8 cellular contexts compared by ENCODE assay signal in the genomic region with DNA sequence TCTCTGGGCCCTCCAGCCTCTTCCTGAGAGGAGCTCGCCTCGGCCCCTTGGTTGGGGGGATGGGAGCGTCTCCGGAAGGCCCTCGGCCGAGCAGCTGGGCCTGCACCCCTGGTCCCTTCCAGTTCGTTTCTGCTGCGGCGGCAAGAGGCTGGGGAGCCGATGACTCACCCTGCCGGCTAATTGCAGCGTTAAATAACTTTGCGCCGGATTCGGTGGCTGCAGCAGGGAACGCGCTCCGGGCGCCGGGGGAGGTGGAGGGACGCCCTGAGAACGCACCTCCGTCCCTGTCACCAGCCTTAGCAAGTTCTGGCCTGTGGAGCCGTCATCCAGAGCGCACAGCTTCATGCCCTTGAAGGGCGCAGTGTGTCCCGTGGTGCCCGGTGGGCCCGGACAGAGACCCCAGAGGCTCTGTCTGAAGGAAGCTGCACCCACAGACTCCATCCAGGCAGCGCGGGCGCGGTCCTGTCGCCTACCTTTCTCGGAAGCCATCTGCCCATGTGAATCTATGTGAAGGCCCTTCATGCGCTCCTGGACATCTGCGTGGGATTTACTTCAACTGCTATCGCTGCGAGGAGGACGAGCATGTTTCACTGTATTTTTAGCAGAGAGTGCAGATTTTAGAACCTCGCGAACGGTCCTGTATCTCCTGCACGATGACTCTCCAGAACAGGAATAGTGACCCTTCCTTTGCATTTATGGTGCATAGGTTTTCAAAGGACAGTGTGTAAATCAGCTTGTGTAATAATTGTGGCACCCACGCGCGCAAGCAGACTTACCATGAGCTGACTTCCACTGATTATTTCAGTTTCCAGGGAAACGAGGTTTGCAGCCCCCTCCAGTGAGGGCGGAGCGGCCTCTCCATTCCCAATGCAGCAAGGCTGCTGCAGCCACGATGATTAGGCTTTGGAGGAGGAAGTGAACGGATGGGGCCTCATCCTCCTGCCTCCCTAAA. TPM values are rescaled to one million over a fixed set of nuclear protein-coding genes. Genes with fewer than 3 reads are reported as not detected.
DNase-seq lines count a peak whose midpoint lies in the region; ATAC-seq and TF ChIP-seq lines count a peak whose summit lies in the region.

No MANE protein-coding gene starts in this region.

- no peaks in the 10 kb centered on the region for H3K36me3 Mint-ChIP-seq in WTC11

- TF ChIP-seq CTCF in WTC11 (IDR thresholded peaks at IDR 0.05) (no peak), GM20000 (IDR thresholded peaks at IDR 0.05; ENCODE audit: extremely low read depth, missing control alignments) (no peak)

- peak overlapping the region; percentile 88 for H3K4me3 Mint-ChIP-seq in WTC11

- peak overlapping the region; percentile 63 for H3K27ac ChIP-seq in temporal lobe (ENCODE audit: low read depth, low read length)

- H3K27ac Mint-ChIP-seq in WTC11 = no peak overlapping the region

- peaks cover 85% of the 10 kb centered on the region for H3K27me3 Mint-ChIP-seq in WTC11 (ENCODE audit: low read depth)

- intact Hi-C loops in cardiac septum (cut with DNase I) (no loop called here), left cardiac atrium (cut with DNase I) (no loop called here)

- DNase-seq in cardiac septum (ENCODE audit: low spot score) (peak; percentile 44), left cardiac atrium (no peak), WTC11 (ENCODE audit: low spot score) (peak; percentile 70), iPS-NIHi11 (ENCODE audit: low spot score) (peak; percentile 61), GM20000 (ENCODE audit: low spot score) (no peak)

- CTCF ChIA-PET in WTC11 (lab: Charles Lee) = interaction anchor here (1.0 to 2.1 kb wide), 4 partner anchors 25 to 106 kb away, joined by 3 to 8 read pairs (median 5); no protein-coding TSS in a partner anchor

- POLR2A ChIA-PET in WTC11 (lab: Charles Lee) = no interaction called here

- no peak for ATAC-seq in left cardiac atrium
- peak; percentile 25 for ATAC-seq in WTC11
- ATAC-seq in GM19328 (IDR thresholded peaks at IDR 0.05; ENCODE audit: unreplicated experiment) = no peak
- ATAC-seq in GM18519 (IDR thresholded peaks at IDR 0.05; ENCODE audit: low FRiP score, unreplicated experiment) = no peak

- peaks cover 25% of the 10 kb centered on the region for H3K4me1 Mint-ChIP-seq in WTC11

- H3K9me3 Mint-ChIP-seq in WTC11 = no peaks in the 10 kb centered on the region

TF ChIP-seq in WTC11, 78 proteins besides CTCF, POLR2A, EP300 and RAD21 (continues in another document):
- TF ChIP-seq, protein P1, sequence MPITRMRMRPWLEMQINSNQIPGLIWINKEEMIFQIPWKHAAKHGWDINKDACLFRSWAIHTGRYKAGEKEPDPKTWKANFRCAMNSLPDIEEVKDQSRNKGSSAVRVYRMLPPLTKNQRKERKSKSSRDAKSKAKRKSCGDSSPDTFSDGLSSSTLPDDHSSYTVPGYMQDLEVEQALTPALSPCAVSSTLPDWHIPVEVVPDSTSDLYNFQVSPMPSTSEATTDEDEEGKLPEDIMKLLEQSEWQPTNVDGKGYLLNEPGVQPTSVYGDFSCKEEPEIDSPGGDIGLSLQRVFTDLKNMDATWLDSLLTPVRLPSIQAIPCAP (CRISPR knock-in tag; IDR thresholded peaks at IDR 0.05) = no peak
- TF ChIP-seq JUN (CRISPR knock-in tag; IDR thresholded peaks at IDR 0.05) (no peak), ZNF416 (CRISPR knock-in tag; IDR thresholded peaks at IDR 0.05) (no peak), HMGA2 (CRISPR knock-in tag; IDR thresholded peaks at IDR 0.05) (no peak), ELF4 (CRISPR knock-in tag; IDR thresholded peaks at IDR 0.05; ENCODE audit: low read depth) (no peak), NR3C1 (CRISPR knock-in tag; conservative IDR thresholded peaks at IDR 0.05; ENCODE audit: low read depth) (no peak), NFE2L1 (CRISPR knock-in tag; IDR thresholded peaks at IDR 0.05) (no peak), FOXK1 (CRISPR knock-in tag; IDR thresholded peaks at IDR 0.05) (no peak), SMAD4 (CRISPR knock-in tag; IDR thresholded peaks at IDR 0.05) (no peak), IRF2 (CRISPR knock-in tag; IDR thresholded peaks at IDR 0.05; ENCODE audit: borderline replicate concordance, low read depth) (no peak), SMAD3 (CRISPR knock-in tag; IDR thresholded peaks at IDR 0.05; ENCODE audit: borderline replicate concordance) (no peak), TEAD4 (CRISPR knock-in tag; IDR thresholded peaks at IDR 0.05) (no peak), NR2C2 (CRISPR knock-in tag; IDR thresholded peaks at IDR 0.05) (no peak), ZNF219 (CRISPR knock-in tag; IDR thresholded peaks at IDR 0.05; ENCODE audit: borderline replicate concordance) (no peak), ZNF423 (CRISPR knock-in tag; IDR thresholded peaks at IDR 0.05) (no peak)
- TF ChIP-seq, protein P2, sequence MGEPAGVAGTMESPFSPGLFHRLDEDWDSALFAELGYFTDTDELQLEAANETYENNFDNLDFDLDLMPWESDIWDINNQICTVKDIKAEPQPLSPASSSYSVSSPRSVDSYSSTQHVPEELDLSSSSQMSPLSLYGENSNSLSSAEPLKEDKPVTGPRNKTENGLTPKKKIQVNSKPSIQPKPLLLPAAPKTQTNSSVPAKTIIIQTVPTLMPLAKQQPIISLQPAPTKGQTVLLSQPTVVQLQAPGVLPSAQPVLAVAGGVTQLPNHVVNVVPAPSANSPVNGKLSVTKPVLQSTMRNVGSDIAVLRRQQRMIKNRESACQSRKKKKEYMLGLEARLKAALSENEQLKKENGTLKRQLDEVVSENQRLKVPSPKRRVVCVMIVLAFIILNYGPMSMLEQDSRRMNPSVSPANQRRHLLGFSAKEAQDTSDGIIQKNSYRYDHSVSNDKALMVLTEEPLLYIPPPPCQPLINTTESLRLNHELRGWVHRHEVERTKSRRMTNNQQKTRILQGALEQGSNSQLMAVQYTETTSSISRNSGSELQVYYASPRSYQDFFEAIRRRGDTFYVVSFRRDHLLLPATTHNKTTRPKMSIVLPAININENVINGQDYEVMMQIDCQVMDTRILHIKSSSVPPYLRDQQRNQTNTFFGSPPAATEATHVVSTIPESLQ (CRISPR knock-in tag; IDR thresholded peaks at IDR 0.05) = no peak
- TF ChIP-seq, protein P3, sequence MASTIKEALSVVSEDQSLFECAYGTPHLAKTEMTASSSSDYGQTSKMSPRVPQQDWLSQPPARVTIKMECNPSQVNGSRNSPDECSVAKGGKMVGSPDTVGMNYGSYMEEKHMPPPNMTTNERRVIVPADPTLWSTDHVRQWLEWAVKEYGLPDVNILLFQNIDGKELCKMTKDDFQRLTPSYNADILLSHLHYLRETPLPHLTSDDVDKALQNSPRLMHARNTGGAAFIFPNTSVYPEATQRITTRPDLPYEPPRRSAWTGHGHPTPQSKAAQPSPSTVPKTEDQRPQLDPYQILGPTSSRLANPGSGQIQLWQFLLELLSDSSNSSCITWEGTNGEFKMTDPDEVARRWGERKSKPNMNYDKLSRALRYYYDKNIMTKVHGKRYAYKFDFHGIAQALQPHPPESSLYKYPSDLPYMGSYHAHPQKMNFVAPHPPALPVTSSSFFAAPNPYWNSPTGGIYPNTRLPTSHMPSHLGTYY (CRISPR knock-in tag; IDR thresholded peaks at IDR 0.05) = no peak
- TF ChIP-seq, protein P4, sequence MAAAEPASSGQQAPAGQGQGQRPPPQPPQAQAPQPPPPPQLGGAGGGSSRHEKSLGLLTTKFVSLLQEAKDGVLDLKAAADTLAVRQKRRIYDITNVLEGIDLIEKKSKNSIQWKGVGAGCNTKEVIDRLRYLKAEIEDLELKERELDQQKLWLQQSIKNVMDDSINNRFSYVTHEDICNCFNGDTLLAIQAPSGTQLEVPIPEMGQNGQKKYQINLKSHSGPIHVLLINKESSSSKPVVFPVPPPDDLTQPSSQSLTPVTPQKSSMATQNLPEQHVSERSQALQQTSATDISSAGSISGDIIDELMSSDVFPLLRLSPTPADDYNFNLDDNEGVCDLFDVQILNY (CRISPR knock-in tag; IDR thresholded peaks at IDR 0.05) = no peak
- TF ChIP-seq, protein P5, sequence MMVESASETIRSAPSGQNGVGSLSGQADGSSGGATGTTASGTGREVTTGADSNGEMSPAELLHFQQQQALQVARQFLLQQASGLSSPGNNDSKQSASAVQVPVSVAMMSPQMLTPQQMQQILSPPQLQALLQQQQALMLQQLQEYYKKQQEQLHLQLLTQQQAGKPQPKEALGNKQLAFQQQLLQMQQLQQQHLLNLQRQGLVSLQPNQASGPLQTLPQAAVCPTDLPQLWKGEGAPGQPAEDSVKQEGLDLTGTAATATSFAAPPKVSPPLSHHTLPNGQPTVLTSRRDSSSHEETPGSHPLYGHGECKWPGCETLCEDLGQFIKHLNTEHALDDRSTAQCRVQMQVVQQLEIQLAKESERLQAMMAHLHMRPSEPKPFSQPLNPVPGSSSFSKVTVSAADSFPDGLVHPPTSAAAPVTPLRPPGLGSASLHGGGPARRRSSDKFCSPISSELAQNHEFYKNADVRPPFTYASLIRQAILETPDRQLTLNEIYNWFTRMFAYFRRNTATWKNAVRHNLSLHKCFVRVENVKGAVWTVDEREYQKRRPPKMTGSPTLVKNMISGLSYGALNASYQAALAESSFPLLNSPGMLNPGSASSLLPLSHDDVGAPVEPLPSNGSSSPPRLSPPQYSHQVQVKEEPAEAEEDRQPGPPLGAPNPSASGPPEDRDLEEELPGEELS (CRISPR knock-in tag; IDR thresholded peaks at IDR 0.05) = no peak
- TF ChIP-seq, protein P6, sequence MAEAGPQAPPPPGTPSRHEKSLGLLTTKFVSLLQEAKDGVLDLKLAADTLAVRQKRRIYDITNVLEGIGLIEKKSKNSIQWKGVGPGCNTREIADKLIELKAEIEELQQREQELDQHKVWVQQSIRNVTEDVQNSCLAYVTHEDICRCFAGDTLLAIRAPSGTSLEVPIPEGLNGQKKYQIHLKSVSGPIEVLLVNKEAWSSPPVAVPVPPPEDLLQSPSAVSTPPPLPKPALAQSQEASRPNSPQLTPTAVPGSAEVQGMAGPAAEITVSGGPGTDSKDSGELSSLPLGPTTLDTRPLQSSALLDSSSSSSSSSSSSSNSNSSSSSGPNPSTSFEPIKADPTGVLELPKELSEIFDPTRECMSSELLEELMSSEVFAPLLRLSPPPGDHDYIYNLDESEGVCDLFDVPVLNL (CRISPR knock-in tag; IDR thresholded peaks at IDR 0.05; ENCODE audit: borderline replicate concordance, low read depth) = no peak
- TF ChIP-seq, protein P7, sequence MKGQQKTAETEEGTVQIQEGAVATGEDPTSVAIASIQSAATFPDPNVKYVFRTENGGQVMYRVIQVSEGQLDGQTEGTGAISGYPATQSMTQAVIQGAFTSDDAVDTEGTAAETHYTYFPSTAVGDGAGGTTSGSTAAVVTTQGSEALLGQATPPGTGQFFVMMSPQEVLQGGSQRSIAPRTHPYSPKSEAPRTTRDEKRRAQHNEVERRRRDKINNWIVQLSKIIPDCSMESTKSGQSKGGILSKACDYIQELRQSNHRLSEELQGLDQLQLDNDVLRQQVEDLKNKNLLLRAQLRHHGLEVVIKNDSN (CRISPR knock-in tag; IDR thresholded peaks at IDR 0.05) = no peak

RNA-seq across cellular contexts. Expression of a gene that starts 1.7 kb away (rescaled TPM):
- total RNA-seq in cardiac septum (not detected), left cardiac atrium (not detected), WTC11 (2021) (0.14 to 0.31 TPM (median 0.16 TPM) in 3 replicates), temporal lobe (11.6 TPM)

RNA-seq across cellular contexts. Expression of a gene that starts 47.6 kb away (rescaled TPM):
- total RNA-seq in cardiac septum (4.8 TPM), left cardiac atrium (1 to 10 TPM; 4.7 to 5.2 TPM), WTC11 (2021) (7.1 to 13.1 TPM (median 13.0 TPM) in 3 replicates), temporal lobe (4.7 TPM)

Comparison
In these comparisons a context has a peak if more than half of its experiments do, and no peak if none do; other contexts are left out.
1. DNase-seq: peak in cardiac septum (single experiment), WTC11 (single experiment) and iPS-NIHi11 (single experiment); none in left cardiac atrium (single experiment) and GM20000 (single experiment).